1 cellular context compared by ENCODE assay signal in the genomic region with DNA sequence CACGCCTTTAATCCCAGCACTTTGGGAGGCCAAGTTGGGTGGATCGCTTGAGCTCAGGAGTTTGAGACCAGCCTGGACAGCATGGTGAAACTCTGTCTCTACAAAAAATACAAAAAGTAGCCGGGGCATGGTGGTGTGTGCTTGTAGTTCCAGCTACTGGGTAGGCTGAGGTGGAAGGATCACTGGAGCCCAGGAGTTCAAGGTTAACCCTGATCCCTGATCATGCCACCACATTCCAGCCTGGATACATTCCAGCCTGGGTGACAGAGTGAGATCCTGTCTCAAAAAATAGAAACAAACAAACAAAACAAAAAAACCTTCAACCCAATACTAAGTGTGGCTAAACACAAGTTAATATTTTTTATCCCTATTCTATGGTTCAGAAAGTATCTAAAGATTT.
TF ChIP-seq lines count a peak whose summit lies in the region.

No MANE protein-coding gene starts in this region.

TF ChIP-seq in HepG2, 621 proteins besides CTCF, POLR2A, EP300 and RAD21 (continued from another document and continues in another):
- peak; percentile 72; the same call in 1 of the 2 replicates for TF ChIP-seq ZNF644 (CRISPR knock-in tag; IDR thresholded peaks at IDR 0.05; ENCODE audit: low read depth)
- TF ChIP-seq, protein P1, sequence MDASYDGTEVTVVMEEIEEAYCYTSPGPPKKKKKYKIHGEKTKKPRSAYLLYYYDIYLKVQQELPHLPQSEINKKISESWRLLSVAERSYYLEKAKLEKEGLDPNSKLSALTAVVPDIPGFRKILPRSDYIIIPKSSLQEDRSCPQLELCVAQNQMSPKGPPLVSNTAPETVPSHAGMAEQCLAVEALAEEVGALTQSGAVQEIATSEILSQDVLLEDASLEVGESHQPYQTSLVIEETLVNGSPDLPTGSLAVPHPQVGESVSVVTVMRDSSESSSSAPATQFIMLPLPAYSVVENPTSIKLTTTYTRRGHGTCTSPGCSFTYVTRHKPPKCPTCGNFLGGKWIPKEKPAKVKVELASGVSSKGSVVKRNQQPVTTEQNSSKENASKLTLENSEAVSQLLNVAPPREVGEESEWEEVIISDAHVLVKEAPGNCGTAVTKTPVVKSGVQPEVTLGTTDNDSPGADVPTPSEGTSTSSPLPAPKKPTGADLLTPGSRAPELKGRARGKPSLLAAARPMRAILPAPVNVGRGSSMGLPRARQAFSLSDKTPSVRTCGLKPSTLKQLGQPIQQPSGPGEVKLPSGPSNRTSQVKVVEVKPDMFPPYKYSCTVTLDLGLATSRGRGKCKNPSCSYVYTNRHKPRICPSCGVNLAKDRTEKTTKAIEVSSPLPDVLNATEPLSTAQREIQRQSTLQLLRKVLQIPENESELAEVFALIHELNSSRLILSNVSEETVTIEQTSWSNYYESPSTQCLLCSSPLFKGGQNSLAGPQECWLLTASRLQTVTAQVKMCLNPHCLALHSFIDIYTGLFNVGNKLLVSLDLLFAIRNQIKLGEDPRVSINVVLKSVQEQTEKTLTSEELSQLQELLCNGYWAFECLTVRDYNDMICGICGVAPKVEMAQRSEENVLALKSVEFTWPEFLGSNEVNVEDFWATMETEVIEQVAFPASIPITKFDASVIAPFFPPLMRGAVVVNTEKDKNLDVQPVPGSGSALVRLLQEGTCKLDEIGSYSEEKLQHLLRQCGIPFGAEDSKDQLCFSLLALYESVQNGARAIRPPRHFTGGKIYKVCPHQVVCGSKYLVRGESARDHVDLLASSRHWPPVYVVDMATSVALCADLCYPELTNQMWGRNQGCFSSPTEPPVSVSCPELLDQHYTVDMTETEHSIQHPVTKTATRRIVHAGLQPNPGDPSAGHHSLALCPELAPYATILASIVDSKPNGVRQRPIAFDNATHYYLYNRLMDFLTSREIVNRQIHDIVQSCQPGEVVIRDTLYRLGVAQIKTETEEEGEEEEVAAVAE (CRISPR knock-in tag; IDR thresholded peaks at IDR 0.05; ENCODE audit: borderline replicate concordance): no peak
- TF ChIP-seq ZNF263 (CRISPR knock-in tag; IDR thresholded peaks at IDR 0.05): no peak
- TF ChIP-seq, protein P2, sequence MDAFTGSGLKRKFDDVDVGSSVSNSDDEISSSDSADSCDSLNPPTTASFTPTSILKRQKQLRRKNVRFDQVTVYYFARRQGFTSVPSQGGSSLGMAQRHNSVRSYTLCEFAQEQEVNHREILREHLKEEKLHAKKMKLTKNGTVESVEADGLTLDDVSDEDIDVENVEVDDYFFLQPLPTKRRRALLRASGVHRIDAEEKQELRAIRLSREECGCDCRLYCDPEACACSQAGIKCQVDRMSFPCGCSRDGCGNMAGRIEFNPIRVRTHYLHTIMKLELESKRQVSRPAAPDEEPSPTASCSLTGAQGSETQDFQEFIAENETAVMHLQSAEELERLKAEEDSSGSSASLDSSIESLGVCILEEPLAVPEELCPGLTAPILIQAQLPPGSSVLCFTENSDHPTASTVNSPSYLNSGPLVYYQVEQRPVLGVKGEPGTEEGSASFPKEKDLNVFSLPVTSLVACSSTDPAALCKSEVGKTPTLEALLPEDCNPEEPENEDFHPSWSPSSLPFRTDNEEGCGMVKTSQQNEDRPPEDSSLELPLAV (CRISPR knock-in tag; conservative IDR thresholded peaks at IDR 0.05; ENCODE audit: low read depth): no peak
- TF ChIP-seq ZZZ3 (CRISPR knock-in tag; IDR thresholded peaks at IDR 0.05; ENCODE audit: borderline replicate concordance): no peak
- no peak for TF ChIP-seq SRSF1 (optimal IDR thresholded peaks at IDR 0.05; ENCODE audit: low read depth, low read length)
- 0 out of 2 replicates have a peak, but pooled peaks have one; percentile 46 for TF ChIP-seq RXRB (CRISPR knock-in tag; IDR thresholded peaks at IDR 0.05; ENCODE audit: borderline replicate concordance)
- no peak for TF ChIP-seq ZNF30 (CRISPR knock-in tag; IDR thresholded peaks at IDR 0.05)
- no peak for TF ChIP-seq TAF1 (CRISPR knock-in tag; IDR thresholded peaks at IDR 0.05)
- no peak for TF ChIP-seq TOPORS (CRISPR knock-in tag; IDR thresholded peaks at IDR 0.05)
- no peak for TF ChIP-seq PAF1 (CRISPR knock-in tag; IDR thresholded peaks at IDR 0.05)
- TF ChIP-seq, protein P3, sequence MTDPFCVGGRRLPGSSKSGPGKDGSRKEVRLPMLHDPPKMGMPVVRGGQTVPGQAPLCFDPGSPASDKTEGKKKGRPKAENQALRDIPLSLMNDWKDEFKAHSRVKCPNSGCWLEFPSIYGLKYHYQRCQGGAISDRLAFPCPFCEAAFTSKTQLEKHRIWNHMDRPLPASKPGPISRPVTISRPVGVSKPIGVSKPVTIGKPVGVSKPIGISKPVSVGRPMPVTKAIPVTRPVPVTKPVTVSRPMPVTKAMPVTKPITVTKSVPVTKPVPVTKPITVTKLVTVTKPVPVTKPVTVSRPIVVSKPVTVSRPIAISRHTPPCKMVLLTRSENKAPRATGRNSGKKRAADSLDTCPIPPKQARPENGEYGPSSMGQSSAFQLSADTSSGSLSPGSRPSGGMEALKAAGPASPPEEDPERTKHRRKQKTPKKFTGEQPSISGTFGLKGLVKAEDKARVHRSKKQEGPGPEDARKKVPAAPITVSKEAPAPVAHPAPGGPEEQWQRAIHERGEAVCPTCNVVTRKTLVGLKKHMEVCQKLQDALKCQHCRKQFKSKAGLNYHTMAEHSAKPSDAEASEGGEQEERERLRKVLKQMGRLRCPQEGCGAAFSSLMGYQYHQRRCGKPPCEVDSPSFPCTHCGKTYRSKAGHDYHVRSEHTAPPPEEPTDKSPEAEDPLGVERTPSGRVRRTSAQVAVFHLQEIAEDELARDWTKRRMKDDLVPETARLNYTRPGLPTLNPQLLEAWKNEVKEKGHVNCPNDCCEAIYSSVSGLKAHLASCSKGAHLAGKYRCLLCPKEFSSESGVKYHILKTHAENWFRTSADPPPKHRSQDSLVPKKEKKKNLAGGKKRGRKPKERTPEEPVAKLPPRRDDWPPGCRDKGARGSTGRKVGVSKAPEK (CRISPR knock-in tag; IDR thresholded peaks at IDR 0.05; ENCODE audit: borderline replicate concordance): no peak
- TF ChIP-seq POLR2AphosphoS5 (IDR thresholded peaks at IDR 0.05; ENCODE audit: low read depth, low read length): no peak
- TF ChIP-seq ZKSCAN8 (CRISPR knock-in tag; IDR thresholded peaks at IDR 0.05; ENCODE audit: borderline replicate concordance): no peak
- no peak for TF ChIP-seq ARHGAP35 (CRISPR knock-in tag; IDR thresholded peaks at IDR 0.05; ENCODE audit: borderline replicate concordance)
- TF ChIP-seq ZFP82 (CRISPR knock-in tag; IDR thresholded peaks at IDR 0.05; ENCODE audit: borderline replicate concordance): no peak
- TF ChIP-seq NR2F6 (IDR thresholded peaks at IDR 0.05): no peak
- TF ChIP-seq NR2F6 (CRISPR knock-in tag; IDR thresholded peaks at IDR 0.05): peak; percentile 62; the same call in 1 of the 2 replicates
- TF ChIP-seq, protein P4, sequence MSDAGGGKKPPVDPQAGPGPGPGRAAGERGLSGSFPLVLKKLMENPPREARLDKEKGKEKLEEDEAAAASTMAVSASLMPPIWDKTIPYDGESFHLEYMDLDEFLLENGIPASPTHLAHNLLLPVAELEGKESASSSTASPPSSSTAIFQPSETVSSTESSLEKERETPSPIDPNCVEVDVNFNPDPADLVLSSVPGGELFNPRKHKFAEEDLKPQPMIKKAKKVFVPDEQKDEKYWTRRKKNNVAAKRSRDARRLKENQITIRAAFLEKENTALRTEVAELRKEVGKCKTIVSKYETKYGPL (CRISPR knock-in tag; IDR thresholded peaks at IDR 0.05): no peak
- no peak for TF ChIP-seq FOXP1 (IDR thresholded peaks at IDR 0.05)
- peak; percentile 49; the same call in 1 of the 2 replicates for TF ChIP-seq FOXP1 (CRISPR knock-in tag; IDR thresholded peaks at IDR 0.05)
- TF ChIP-seq ZNF33B (CRISPR knock-in tag; IDR thresholded peaks at IDR 0.05): no peak
- TF ChIP-seq ATF1 (CRISPR knock-in tag; IDR thresholded peaks at IDR 0.05): no peak
- TF ChIP-seq KAT2B (IDR thresholded peaks at IDR 0.05; ENCODE audit: borderline replicate concordance, low read depth, low read length): no peak
- TF ChIP-seq ZNF564 (CRISPR knock-in tag; IDR thresholded peaks at IDR 0.05): no peak
- TF ChIP-seq FOXC1 (CRISPR knock-in tag; IDR thresholded peaks at IDR 0.05; ENCODE audit: borderline replicate concordance): no peak
- no peak for TF ChIP-seq ZBTB8A (CRISPR knock-in tag; IDR thresholded peaks at IDR 0.05; ENCODE audit: borderline replicate concordance, low read depth)
- TF ChIP-seq, protein P5, sequence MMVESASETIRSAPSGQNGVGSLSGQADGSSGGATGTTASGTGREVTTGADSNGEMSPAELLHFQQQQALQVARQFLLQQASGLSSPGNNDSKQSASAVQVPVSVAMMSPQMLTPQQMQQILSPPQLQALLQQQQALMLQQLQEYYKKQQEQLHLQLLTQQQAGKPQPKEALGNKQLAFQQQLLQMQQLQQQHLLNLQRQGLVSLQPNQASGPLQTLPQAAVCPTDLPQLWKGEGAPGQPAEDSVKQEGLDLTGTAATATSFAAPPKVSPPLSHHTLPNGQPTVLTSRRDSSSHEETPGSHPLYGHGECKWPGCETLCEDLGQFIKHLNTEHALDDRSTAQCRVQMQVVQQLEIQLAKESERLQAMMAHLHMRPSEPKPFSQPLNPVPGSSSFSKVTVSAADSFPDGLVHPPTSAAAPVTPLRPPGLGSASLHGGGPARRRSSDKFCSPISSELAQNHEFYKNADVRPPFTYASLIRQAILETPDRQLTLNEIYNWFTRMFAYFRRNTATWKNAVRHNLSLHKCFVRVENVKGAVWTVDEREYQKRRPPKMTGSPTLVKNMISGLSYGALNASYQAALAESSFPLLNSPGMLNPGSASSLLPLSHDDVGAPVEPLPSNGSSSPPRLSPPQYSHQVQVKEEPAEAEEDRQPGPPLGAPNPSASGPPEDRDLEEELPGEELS (CRISPR knock-in tag; IDR thresholded peaks at IDR 0.05): peak; percentile 57
- peak; percentile 48 for TF ChIP-seq NCOA2 (CRISPR knock-in tag; IDR thresholded peaks at IDR 0.05)
- TF ChIP-seq CHD2 (IDR thresholded peaks at IDR 0.05; ENCODE audit: low read depth, low read length): no peak
- peak; percentile 59; the same call in 1 of the 2 replicates for TF ChIP-seq SALL1 (CRISPR knock-in tag; IDR thresholded peaks at IDR 0.05)
- TF ChIP-seq ZSCAN20 (CRISPR knock-in tag; IDR thresholded peaks at IDR 0.05; ENCODE audit: borderline replicate concordance): no peak
- TF ChIP-seq ZMAT3 (CRISPR knock-in tag; conservative IDR thresholded peaks at IDR 0.05): no peak
- TF ChIP-seq, protein P6, sequence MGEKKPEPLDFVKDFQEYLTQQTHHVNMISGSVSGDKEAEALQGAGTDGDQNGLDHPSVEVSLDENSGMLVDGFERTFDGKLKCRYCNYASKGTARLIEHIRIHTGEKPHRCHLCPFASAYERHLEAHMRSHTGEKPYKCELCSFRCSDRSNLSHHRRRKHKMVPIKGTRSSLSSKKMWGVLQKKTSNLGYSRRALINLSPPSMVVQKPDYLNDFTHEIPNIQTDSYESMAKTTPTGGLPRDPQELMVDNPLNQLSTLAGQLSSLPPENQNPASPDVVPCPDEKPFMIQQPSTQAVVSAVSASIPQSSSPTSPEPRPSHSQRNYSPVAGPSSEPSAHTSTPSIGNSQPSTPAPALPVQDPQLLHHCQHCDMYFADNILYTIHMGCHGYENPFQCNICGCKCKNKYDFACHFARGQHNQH (CRISPR knock-in tag; IDR thresholded peaks at IDR 0.05): peak; percentile 53; the same call in 1 of the 2 replicates
- no peak for TF ChIP-seq STAG1 (CRISPR knock-in tag; IDR thresholded peaks at IDR 0.05)
- no peak for TF ChIP-seq MIER2 (CRISPR knock-in tag; IDR thresholded peaks at IDR 0.05)
- TF ChIP-seq ZNF460 (CRISPR knock-in tag; IDR thresholded peaks at IDR 0.05; ENCODE audit: borderline replicate concordance): no peak
- 0 out of 2 replicates have a peak, but pooled peaks have one; percentile 33 for TF ChIP-seq ERF (CRISPR knock-in tag; IDR thresholded peaks at IDR 0.05)
- no peak for TF ChIP-seq MTF2 (CRISPR knock-in tag; IDR thresholded peaks at IDR 0.05; ENCODE audit: borderline replicate concordance)
- TF ChIP-seq, protein P7, sequence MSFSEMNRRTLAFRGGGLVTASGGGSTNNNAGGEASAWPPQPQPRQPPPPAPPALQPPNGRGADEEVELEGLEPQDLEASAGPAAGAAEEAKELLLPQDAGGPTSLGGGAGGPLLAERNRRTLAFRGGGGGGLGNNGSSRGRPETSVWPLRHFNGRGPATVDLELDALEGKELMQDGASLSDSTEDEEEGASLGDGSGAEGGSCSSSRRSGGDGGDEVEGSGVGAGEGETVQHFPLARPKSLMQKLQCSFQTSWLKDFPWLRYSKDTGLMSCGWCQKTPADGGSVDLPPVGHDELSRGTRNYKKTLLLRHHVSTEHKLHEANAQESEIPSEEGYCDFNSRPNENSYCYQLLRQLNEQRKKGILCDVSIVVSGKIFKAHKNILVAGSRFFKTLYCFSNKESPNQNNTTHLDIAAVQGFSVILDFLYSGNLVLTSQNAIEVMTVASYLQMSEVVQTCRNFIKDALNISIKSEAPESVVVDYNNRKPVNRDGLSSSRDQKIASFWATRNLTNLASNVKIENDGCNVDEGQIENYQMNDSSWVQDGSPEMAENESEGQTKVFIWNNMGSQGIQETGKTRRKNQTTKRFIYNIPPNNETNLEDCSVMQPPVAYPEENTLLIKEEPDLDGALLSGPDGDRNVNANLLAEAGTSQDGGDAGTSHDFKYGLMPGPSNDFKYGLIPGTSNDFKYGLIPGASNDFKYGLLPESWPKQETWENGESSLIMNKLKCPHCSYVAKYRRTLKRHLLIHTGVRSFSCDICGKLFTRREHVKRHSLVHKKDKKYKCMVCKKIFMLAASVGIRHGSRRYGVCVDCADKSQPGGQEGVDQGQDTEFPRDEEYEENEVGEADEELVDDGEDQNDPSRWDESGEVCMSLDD (CRISPR knock-in tag; IDR thresholded peaks at IDR 0.05; ENCODE audit: borderline replicate concordance): no peak
- TF ChIP-seq TSC22D2 (CRISPR knock-in tag; IDR thresholded peaks at IDR 0.05; ENCODE audit: borderline replicate concordance): no peak
- no peak for TF ChIP-seq EZH2 (conservative IDR thresholded peaks at IDR 0.05; ENCODE audit: low read depth, low read length)
- no peak for TF ChIP-seq SAFB2 (CRISPR knock-in tag; IDR thresholded peaks at IDR 0.05; ENCODE audit: borderline replicate concordance, low read depth)
- TF ChIP-seq, protein P8, sequence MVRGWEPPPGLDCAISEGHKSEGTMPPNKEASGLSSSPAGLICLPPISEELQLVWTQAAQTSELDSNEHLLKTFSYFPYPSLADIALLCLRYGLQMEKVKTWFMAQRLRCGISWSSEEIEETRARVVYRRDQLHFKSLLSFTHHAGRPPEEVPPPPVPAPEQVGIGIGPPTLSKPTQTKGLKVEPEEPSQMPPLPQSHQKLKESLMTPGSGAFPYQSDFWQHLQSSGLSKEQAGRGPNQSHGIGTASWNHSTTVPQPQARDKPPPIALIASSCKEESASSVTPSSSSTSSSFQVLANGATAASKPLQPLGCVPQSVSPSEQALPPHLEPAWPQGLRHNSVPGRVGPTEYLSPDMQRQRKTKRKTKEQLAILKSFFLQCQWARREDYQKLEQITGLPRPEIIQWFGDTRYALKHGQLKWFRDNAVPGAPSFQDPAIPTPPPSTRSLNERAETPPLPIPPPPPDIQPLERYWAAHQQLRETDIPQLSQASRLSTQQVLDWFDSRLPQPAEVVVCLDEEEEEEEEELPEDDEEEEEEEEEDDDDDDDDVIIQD (CRISPR knock-in tag; IDR thresholded peaks at IDR 0.05; ENCODE audit: low read depth): peak; percentile 74; the same call in 1 of the 2 replicates
- TF ChIP-seq ZNF589 (CRISPR knock-in tag; conservative IDR thresholded peaks at IDR 0.05): no peak
- 0 out of 2 replicates have a peak, but pooled peaks have one; percentile 40 for TF ChIP-seq ZNF614 (CRISPR knock-in tag; IDR thresholded peaks at IDR 0.05; ENCODE audit: borderline replicate concordance)
- no peak for TF ChIP-seq ZSCAN25 (CRISPR knock-in tag; IDR thresholded peaks at IDR 0.05)
- no peak for TF ChIP-seq PHF5A (CRISPR knock-in tag; IDR thresholded peaks at IDR 0.05; ENCODE audit: low read depth, unreplicated experiment)
- 0 out of 2 replicates have a peak, but pooled peaks have one; percentile 32 for TF ChIP-seq ZNF430 (CRISPR knock-in tag; IDR thresholded peaks at IDR 0.05)
- no peak for TF ChIP-seq POLR2AphosphoS2 (IDR thresholded peaks at IDR 0.05; ENCODE audit: low read depth, low read length)
- no peak for TF ChIP-seq ZNF382 (CRISPR knock-in tag; IDR thresholded peaks at IDR 0.05; ENCODE audit: borderline replicate concordance)
